ENCODE assay signal across 8 cellular contexts in genomic region chr19:6110360-6110977, GRCh38. TPM values are rescaled to one million over a fixed set of nuclear protein-coding genes. Genes with fewer than 3 reads are reported as not detected.
A peak's percentile ranks its signal among the peaks of the same experiment; 100 is the strongest.
DNase-seq lines count a peak whose midpoint lies in the region; ATAC-seq and TF ChIP-seq lines count a peak whose summit lies in the region.

RFX2 (minus strand) TSS chr19:6110500; CDS start chr19:6047496, 63,004 bp downstream.

- peaks cover 24% of the 10 kb centered on the region for H3K4me1 Mint-ChIP-seq in activated T-helper 2 cell treated with anti-CD3 and anti-CD28 coated beads, Interferon-gamma antibody, Interleukin-2, Interleukin-4, amounts not matched to agents 10 μg/mL and 5 μg/mL and 100 μg/mL, durations not matched to agents 14 hours and 24 hours and 36 hours (ENCODE audit: low read depth)
- peaks cover 24 to 26% of the 10 kb centered on the region in 2 donors for H3K4me1 Mint-ChIP-seq in natural killer cell treated with Interleukin-12 subunit alpha and Interleukin-12 subunit beta and Interleukin-15 and Interleukin-18, amount 100 ng/mL, for 72 hours (ENCODE audit: low read depth in 2 of 2)

- no peaks in the 10 kb centered on the region for H3K36me3 ChIP-seq in ES-I3 (ENCODE audit: insufficient read depth, low read length)
- no peaks in the 10 kb centered on the region for H3K36me3 ChIP-seq in H7 (replicated peaks; ENCODE audit: control insufficient read depth, insufficient read depth, low read length)
- no peaks in the 10 kb centered on the region for H3K36me3 ChIP-seq in Loucy (ENCODE audit: insufficient read depth, low read length)

- H3K9ac ChIP-seq in ES-I3 (ENCODE audit: low read depth, low read length) (peak within 1 kb of the TSS; percentile 76), Loucy (ENCODE audit: low read depth, low read length, poor library complexity, severe bottlenecking) (peak within 1 kb of the TSS; percentile 70)

- H3K9me2 ChIP-seq in Loucy (replicated peaks; ENCODE audit: low read depth, low read length), result no peaks in the 10 kb centered on the region

- H3K9me3 ChIP-seq in ES-I3 (ENCODE audit: control insufficient read depth, insufficient read depth, low read length), result no peaks in the 10 kb centered on the region
- no peaks in the 10 kb centered on the region for H3K9me3 ChIP-seq in Loucy (ENCODE audit: insufficient read depth, low read depth, low read length)

- intact Hi-C loops in activated T-helper 2 cell treated with anti-CD3 and anti-CD28 coated beads, Interferon-gamma antibody, Interleukin-2, Interleukin-4, amounts not matched to agents 10 μg/mL and 5 μg/mL and 100 μg/mL, durations not matched to agents 14 hours and 24 hours and 36 hours (cut with micrococcal nuclease), result loop anchor here (1.0 to 5.0 kb wide), 3 partner anchors 48 to 752 kb away; no protein-coding TSS in a partner anchor

- H2AFZ ChIP-seq in Loucy (ENCODE audit: low read length), result peak within 1 kb of the TSS; percentile 88

- peak within 1 kb of the TSS; percentile 60 for H3K4me3 ChIP-seq in H7 (ENCODE audit: insufficient read depth, low read depth, low read length)
- H3K4me3 ChIP-seq in Loucy (ENCODE audit: low read length, poor library complexity, severe bottlenecking), result peak within 1 kb of the TSS; percentile 83

- H3K27me3 Mint-ChIP-seq in activated T-helper 2 cell treated with anti-CD3 and anti-CD28 coated beads, Interferon-gamma antibody, Interleukin-2, Interleukin-4, amounts not matched to agents 10 μg/mL and 5 μg/mL and 100 μg/mL, durations not matched to agents 14 hours and 24 hours and 36 hours (ENCODE audit: low read depth), result peaks cover 11% of the 10 kb centered on the region
- H3K27me3 Mint-ChIP-seq in natural killer cell treated with Interleukin-12 subunit alpha and Interleukin-12 subunit beta and Interleukin-15 and Interleukin-18, amount 100 ng/mL, for 72 hours, result peaks cover 21 to 29% of the 10 kb centered on the region in 2 donors

- H3K9me3 Mint-ChIP-seq in activated T-helper 2 cell treated with anti-CD3 and anti-CD28 coated beads, Interferon-gamma antibody, Interleukin-2, Interleukin-4, amounts not matched to agents 10 μg/mL and 5 μg/mL and 100 μg/mL, durations not matched to agents 14 hours and 24 hours and 36 hours, result no peaks in the 10 kb centered on the region
- H3K9me3 Mint-ChIP-seq in natural killer cell treated with Interleukin-12 subunit alpha and Interleukin-12 subunit beta and Interleukin-15 and Interleukin-18, amount 100 ng/mL, for 72 hours, result no peaks in the 10 kb centered on the region

- H3K4me3 Mint-ChIP-seq in activated T-helper 2 cell treated with anti-CD3 and anti-CD28 coated beads, Interferon-gamma antibody, Interleukin-2, Interleukin-4, amounts not matched to agents 10 μg/mL and 5 μg/mL and 100 μg/mL, durations not matched to agents 14 hours and 24 hours and 36 hours (ENCODE audit: low read depth), result peak within 1 kb of the TSS; percentile 90
- peak within 1 kb of the TSS; percentile 95 for H3K4me3 Mint-ChIP-seq in natural killer cell treated with Interleukin-12 subunit alpha and Interleukin-12 subunit beta and Interleukin-15 and Interleukin-18, amount 100 ng/mL, for 72 hours

- H3K27me3 ChIP-seq in H7 (ENCODE audit: control insufficient read depth, insufficient read depth, low read length), result peaks cover 24% of the 10 kb centered on the region
- H3K27me3 ChIP-seq in Loucy (ENCODE audit: insufficient read depth, low read length, poor library complexity, severe bottlenecking), result no peaks in the 10 kb centered on the region

- peak; percentile 99 for ATAC-seq in natural killer cell treated with Interleukin-12 subunit alpha and Interleukin-12 subunit beta and Interleukin-15 and Interleukin-18, amount 100 ng/mL, for 72 hours

- DNase-seq in H7 (peak; percentile 99), RWPE1 (ENCODE audit: low spot score) (peak; percentile 98), fibroblast of peridontal ligament (ENCODE audit: extremely low read depth) (peak; percentile 97)
- DNase-seq in activated T-helper 2 cell treated with anti-CD3 and anti-CD28 coated beads, Interferon-gamma antibody, Interleukin-2, Interleukin-4, amounts not matched to agents 10 μg/mL and 5 μg/mL and 100 μg/mL, durations not matched to agents 14 hours and 24 hours and 36 hours (ENCODE audit: low spot score), result peak; percentile 99
- peak; percentile 99 for DNase-seq in natural killer cell treated with Interleukin-12 subunit alpha and Interleukin-12 subunit beta and Interleukin-15 and Interleukin-18, amount 100 ng/mL, for 72 hours (ENCODE audit: low spot score)
- DNase-seq in stimulated activated naive CD4-positive, alpha-beta T cell (lab: John Stamatoyannopoulos, UW), result peak; percentile 94 to 99 (median 98)

- H3K36me3 Mint-ChIP-seq in activated T-helper 2 cell treated with anti-CD3 and anti-CD28 coated beads, Interferon-gamma antibody, Interleukin-2, Interleukin-4, amounts not matched to agents 10 μg/mL and 5 μg/mL and 100 μg/mL, durations not matched to agents 14 hours and 24 hours and 36 hours (ENCODE audit: low read depth), result no peaks in the 10 kb centered on the region
- H3K36me3 Mint-ChIP-seq in natural killer cell treated with Interleukin-12 subunit alpha and Interleukin-12 subunit beta and Interleukin-15 and Interleukin-18, amount 100 ng/mL, for 72 hours, result no peaks in the 10 kb centered on the region

- H3K4me1 ChIP-seq in ES-I3 (ENCODE audit: insufficient read depth, low read length), result no peaks in the 10 kb centered on the region; the same call in 1 of the 2 replicates
- H3K4me1 ChIP-seq in Loucy (ENCODE audit: insufficient read depth, low read length, poor library complexity, severe bottlenecking), result peaks cover 19% of the 10 kb centered on the region

- peak within 1 kb of the TSS; percentile 85 for H3K27ac Mint-ChIP-seq in activated T-helper 2 cell treated with anti-CD3 and anti-CD28 coated beads, Interferon-gamma antibody, Interleukin-2, Interleukin-4, amounts not matched to agents 10 μg/mL and 5 μg/mL and 100 μg/mL, durations not matched to agents 14 hours and 24 hours and 36 hours
- peak within 1 kb of the TSS; percentile 62 to 84 for H3K27ac Mint-ChIP-seq in natural killer cell treated with Interleukin-12 subunit alpha and Interleukin-12 subunit beta and Interleukin-15 and Interleukin-18, amount 100 ng/mL, for 72 hours

- TF ChIP-seq CTCF in Loucy (conservative IDR thresholded peaks at IDR 0.05; ENCODE audit: low read length) (no peak), RWPE1 (conservative IDR thresholded peaks at IDR 0.05; ENCODE audit: low read depth) (no peak)

- peaks cover 10% of the 10 kb centered on the region for H3K79me2 ChIP-seq in Loucy (ENCODE audit: insufficient read depth, low read length)

- H3F3A ChIP-seq in Loucy (ENCODE audit: low read depth), result peaks cover 5% of the 10 kb centered on the region; the same call in 1 of the 2 replicates

- CTCF ChIA-PET in RWPE1 (lab: Yijun Ruan, JAX), result interaction anchor here (0.7 kb wide), 1 partner anchor 66 kb away, joined by 3 read pairs; no protein-coding TSS in a partner anchor

- no peaks in the 10 kb centered on the region for H4K20me1 ChIP-seq in Loucy (ENCODE audit: insufficient read depth, low read length, poor library complexity, severe bottlenecking)

- peak within 1 kb of the TSS; percentile 95 for H3K27ac ChIP-seq in RWPE1

- POLR2A ChIA-PET in RWPE1 (lab: Yijun Ruan, JAX; ENCODE audit: low non-redundant PET), result interaction anchor here (0.7 to 0.9 kb wide), 2 partner anchors 37 to 361 kb away, joined by 3 read pairs; no protein-coding TSS in a partner anchor

- H3K4me2 ChIP-seq in Loucy (ENCODE audit: low read depth, low read length, poor library complexity, severe bottlenecking), result peak within 1 kb of the TSS; percentile 96

RNA-seq across cellular contexts. Expression of gene RFX2, which starts in this region (rescaled TPM):
- total RNA-seq in H7 (2014; rRNA removed; shearing (Covaris generic)), result 2.9 and 3.8 TPM in 2 replicates
- 8.7 and 12.5 TPM in 2 replicates for total RNA-seq in activated T-helper 2 cell treated with anti-CD3 and anti-CD28 coated beads, Interferon-gamma antibody, Interleukin-2, Interleukin-4, amounts not matched to agents 10 μg/mL and 5 μg/mL and 100 μg/mL, durations not matched to agents 14 hours and 24 hours and 36 hours
- 1 to 10 TPM; 6.6 to 6.9 TPM for total RNA-seq in natural killer cell treated with Interleukin-12 subunit alpha and Interleukin-12 subunit beta and Interleukin-15 and Interleukin-18, amount 100 ng/mL, for 72 hours

Comparison
In these comparisons a context has a peak if more than half of its experiments do, and no peak if none do; other contexts are left out.
1. Peak in every context shown above with its lines: DNase-seq, ATAC-seq, H3K4me3 ChIP-seq and H3K27ac ChIP-seq.